Comparison of ENCODE assay signal across 27 cellular contexts in genomic region chr6:109204511-109204910, GRCh38.
"Had no signal": no experiment of that assay in that cellular context is flagged by ENCODE, and none has a peak within 500 bp of the region (broad histone marks: within the 10 kb centered on the region; RNA-seq: fewer than 3 reads in every experiment).

No MANE protein-coding gene starts in this region.

- H3K36me3 ChIP-seq: left lung, lower lobe of right lung, neural progenitor cell, neutrophil, right atrium auricular region, right lobe of liver, tibial nerve, uterus had no signal

- H3K79me2 ChIP-seq: parathyroid adenoma had no signal

- H3K9ac ChIP-seq: neural progenitor cell, parathyroid adenoma had no signal

- ATAC-seq: left colon; left lung; lower lobe of right lung; naive thymus-derived CD8-positive, alpha-beta T cell; psoas muscle; right lobe of liver; stimulated activated effector memory CD8-positive, alpha-beta T cell treated with anti-CD3 and anti-CD28 coated beads, Interleukin-12 subunit alpha, Interleukin-12 subunit beta, amount 100 ng/mL, for 72 hours; stimulated activated naive CD8-positive, alpha-beta T cell treated with anti-CD3 and anti-CD28 coated beads, Interleukin-15, amount 100 ng/mL, for 72 hours had no signal

- FAIRE-seq: kidney had no signal

- H3K4me1 ChIP-seq: left lung, lower lobe of right lung, neural progenitor cell, parathyroid adenoma, psoas muscle, right atrium auricular region, right lobe of liver, tibial nerve, uterus had no signal

- H3K27ac ChIP-seq: left lung, lower lobe of right lung, neural progenitor cell, neutrophil, parathyroid adenoma, psoas muscle, right atrium auricular region, right lobe of liver, skin epidermis, tibial nerve, uterus had no signal

- H2AFZ ChIP-seq: neural progenitor cell, parathyroid adenoma had no signal

- H3K4me2 ChIP-seq: neural progenitor cell had no signal

- H3K9me3 ChIP-seq: left lung, lower lobe of right lung, neutrophil, psoas muscle, right atrium auricular region, right lobe of liver, tibial nerve, uterus had no signal

- H3K4me3 ChIP-seq: left lung, lower lobe of right lung, neural progenitor cell, psoas muscle, right atrium auricular region, right lobe of liver, skin epidermis, tibial nerve, uterus had no signal

- DNase-seq: hippocampal formation; kidney; left colon; left lung; lower lobe of right lung; mammary epithelial cell; mesenchymal stem cell; naive thymus-derived CD8-positive, alpha-beta T cell; nephron progenitor cell; occipital lobe; psoas muscle; right lobe of liver; stimulated activated CD4-positive, alpha-beta T cell treated with anti-CD3 and anti-CD28 coated beads, Interleukin-12 subunit alpha, Interleukin-12 subunit beta, amount 100 ng/mL, for 4 hours; stimulated activated CD4-positive, alpha-beta T cell treated with anti-CD3 and anti-CD28 coated beads, Interleukin-15, amount 100 ng/mL, for 24 hours; stimulated activated CD4-positive, alpha-beta T cell treated with anti-CD3 and anti-CD28 coated beads, Interleukin-2, amount 100 ng/mL, for 24 hours; stimulated activated CD4-positive, alpha-beta T cell treated with anti-CD3 and anti-CD28 coated beads, Interleukin-4, amount 100 ng/mL, for 1 hour; stimulated activated naive CD4-positive, alpha-beta T cell treated with Interleukin-2 at 50 U/mL for 16 hours; stimulated activated naive CD8-positive, alpha-beta T cell treated with anti-CD3 and anti-CD28 coated beads, Interleukin-15, amount 100 ng/mL, for 72 hours; substantia nigra; uterus had no signal

- H3K27me3 ChIP-seq: left lung, neural progenitor cell, neutrophil, right atrium auricular region, right lobe of liver, tibial nerve, uterus had no signal
